In the genomic region with DNA sequence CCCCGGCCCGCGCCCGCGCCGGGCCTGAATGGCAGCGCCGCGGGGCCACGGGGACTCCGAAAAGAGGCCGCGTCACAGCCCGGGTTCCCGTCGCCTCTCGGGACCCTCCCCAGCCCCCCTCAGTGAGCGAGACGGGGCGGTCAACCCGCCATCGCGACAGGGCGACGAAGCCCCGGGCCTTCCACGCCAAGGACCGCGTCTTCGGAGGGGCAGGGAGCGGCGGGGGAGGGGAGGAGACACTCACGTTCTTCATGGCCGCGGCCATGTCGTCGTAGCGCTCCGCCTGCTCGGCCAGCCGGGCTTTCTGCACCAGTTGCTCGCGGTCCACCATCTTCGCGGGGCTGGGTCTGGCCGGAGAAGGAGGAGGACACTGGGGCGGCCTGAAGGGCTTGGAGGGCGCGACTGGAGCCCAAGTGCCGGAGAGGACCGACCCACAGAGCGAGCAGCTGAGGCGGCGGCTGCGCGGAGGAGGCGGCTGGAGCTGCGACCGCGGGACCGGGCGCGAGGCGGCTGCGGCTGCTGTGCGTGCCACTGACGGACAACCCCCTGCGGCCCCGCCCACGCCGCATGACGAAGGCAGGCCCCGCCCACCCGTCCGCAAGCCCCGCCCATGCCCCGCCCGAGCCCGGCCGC, we compare ENCODE assay signal across 1 cellular context.
TF ChIP-seq lines count a peak whose summit lies in the region.

Gene YWHAG, minus strand, starts transcription at position 514 of the 633 bp plus-strand sequence. Its CDS starts 183 bp downstream, at position 331.

TF ChIP-seq in HEK293, 187 proteins besides CTCF, POLR2A, EP300 and RAD21 (continued from another document and continues in another):
- peak; percentile 91 for TF ChIP-seq ZBTB26 (tag by site-specific recombination; optimal IDR thresholded peaks at IDR 0.05)
- peak; percentile 23; the same call in 1 of the 2 replicates for TF ChIP-seq ZNF792 (tag by site-specific recombination; IDR thresholded peaks at IDR 0.05)
- TF ChIP-seq, protein P1, sequence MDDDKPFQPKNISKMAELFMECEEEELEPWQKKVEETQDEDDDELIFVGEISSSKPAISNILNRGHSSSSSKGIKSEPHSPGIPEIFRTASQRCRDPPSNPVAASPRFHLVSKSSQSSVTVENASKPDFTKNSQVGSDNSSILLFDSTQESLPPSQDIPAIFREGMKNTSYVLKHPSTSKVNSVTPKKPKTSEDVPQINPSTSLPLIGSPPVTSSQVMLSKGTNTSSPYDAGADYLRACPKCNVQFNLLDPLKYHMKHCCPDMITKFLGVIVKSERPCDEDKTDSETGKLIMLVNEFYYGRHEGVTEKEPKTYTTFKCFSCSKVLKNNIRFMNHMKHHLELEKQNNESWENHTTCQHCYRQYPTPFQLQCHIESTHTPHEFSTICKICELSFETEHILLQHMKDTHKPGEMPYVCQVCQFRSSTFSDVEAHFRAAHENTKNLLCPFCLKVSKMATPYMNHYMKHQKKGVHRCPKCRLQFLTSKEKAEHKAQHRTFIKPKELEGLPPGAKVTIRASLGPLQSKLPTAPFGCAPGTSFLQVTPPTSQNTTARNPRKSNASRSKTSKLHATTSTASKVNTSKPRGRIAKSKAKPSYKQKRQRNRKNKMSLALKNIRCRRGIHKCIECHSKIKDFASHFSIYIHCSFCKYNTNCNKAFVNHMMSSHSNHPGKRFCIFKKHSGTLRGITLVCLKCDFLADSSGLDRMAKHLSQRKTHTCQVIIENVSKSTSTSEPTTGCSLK (tag by site-specific recombination; IDR thresholded peaks at IDR 0.05): no peak
- no peak for TF ChIP-seq ZNF341 (tag by site-specific recombination; IDR thresholded peaks at IDR 0.05; ENCODE audit: low read depth)
- 0 out of 2 replicates have a peak, but pooled peaks have one; percentile 16 for TF ChIP-seq ZNF280D (tag by site-specific recombination; IDR thresholded peaks at IDR 0.05)
- TF ChIP-seq, protein P2, sequence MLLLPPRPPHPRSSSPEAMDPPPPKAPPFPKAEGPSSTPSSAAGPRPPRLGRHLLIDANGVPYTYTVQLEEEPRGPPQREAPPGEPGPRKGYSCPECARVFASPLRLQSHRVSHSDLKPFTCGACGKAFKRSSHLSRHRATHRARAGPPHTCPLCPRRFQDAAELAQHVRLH (tag by site-specific recombination; IDR thresholded peaks at IDR 0.05): no peak
- TF ChIP-seq, protein P3, sequence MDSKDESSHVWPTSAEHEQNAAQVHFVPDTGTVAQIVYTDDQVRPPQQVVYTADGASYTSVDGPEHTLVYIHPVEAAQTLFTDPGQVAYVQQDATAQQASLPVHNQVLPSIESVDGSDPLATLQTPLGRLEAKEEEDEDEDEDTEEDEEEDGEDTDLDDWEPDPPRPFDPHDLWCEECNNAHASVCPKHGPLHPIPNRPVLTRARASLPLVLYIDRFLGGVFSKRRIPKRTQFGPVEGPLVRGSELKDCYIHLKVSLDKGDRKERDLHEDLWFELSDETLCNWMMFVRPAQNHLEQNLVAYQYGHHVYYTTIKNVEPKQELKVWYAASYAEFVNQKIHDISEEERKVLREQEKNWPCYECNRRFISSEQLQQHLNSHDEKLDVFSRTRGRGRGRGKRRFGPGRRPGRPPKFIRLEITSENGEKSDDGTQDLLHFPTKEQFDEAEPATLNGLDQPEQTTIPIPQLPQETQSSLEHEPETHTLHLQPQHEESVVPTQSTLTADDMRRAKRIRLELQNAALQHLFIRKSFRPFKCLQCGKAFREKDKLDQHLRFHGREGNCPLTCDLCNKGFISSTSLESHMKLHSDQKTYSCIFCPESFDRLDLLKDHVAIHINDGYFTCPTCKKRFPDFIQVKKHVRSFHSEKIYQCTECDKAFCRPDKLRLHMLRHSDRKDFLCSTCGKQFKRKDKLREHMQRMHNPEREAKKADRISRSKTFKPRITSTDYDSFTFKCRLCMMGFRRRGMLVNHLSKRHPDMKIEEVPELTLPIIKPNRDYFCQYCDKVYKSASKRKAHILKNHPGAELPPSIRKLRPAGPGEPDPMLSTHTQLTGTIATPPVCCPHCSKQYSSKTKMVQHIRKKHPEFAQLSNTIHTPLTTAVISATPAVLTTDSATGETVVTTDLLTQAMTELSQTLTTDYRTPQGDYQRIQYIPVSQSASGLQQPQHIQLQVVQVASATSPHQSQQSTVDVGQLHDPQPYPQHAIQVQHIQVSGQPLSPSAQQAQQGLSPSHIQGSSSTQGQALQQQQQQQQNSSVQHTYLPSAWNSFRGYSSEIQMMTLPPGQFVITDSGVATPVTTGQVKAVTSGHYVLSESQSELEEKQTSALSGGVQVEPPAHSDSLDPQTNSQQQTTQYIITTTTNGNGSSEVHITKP (tag by site-specific recombination; IDR thresholded peaks at IDR 0.05): no peak
- no peak for TF ChIP-seq ZNF423 (tag by site-specific recombination; IDR thresholded peaks at IDR 0.05)
- peak; percentile 81; the same call in 1 of the 2 replicates for TF ChIP-seq ZNF391 (tag by site-specific recombination; IDR thresholded peaks at IDR 0.05; ENCODE audit: borderline replicate concordance, low read depth)
- TF ChIP-seq ZNF664 (tag by site-specific recombination; IDR thresholded peaks at IDR 0.05): no peak
- TF ChIP-seq ZNF148 (tag by site-specific recombination; IDR thresholded peaks at IDR 0.05; ENCODE audit: borderline replicate concordance): no peak
- TF ChIP-seq, protein P4, sequence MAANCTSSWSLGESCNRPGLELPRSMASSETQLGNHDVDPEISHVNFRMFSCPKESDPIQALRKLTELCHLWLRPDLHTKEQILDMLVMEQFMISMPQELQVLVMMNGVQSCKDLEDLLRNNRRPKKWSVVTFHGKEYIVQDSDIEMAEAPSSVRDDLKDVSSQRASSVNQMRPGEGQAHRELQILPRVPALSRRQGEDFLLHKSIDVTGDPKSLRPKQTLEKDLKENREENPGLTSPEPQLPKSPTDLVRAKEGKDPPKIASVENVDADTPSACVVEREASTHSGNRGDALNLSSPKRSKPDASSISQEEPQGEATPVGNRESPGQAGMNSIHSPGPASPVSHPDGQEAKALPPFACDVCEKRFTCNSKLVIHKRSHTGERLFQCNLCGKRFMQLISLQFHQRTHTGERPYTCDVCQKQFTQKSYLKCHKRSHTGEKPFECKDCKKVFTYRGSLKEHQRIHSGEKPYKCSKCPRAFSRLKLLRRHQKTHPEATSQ (tag by site-specific recombination; IDR thresholded peaks at IDR 0.05): no peak
- no peak for TF ChIP-seq ZNF626 (tag by site-specific recombination; IDR thresholded peaks at IDR 0.05)
- no peak for TF ChIP-seq ZNF416 (tag by site-specific recombination; IDR thresholded peaks at IDR 0.05)
- TF ChIP-seq ZNF629 (tag by site-specific recombination; IDR thresholded peaks at IDR 0.05): peak; percentile 52; the same call in 1 of the 2 replicates
- TF ChIP-seq HIC1 (tag by site-specific recombination; IDR thresholded peaks at IDR 0.05): no peak
- no peak for TF ChIP-seq ZBTB1 (tag by site-specific recombination; IDR thresholded peaks at IDR 0.05)
- TF ChIP-seq, protein P5, sequence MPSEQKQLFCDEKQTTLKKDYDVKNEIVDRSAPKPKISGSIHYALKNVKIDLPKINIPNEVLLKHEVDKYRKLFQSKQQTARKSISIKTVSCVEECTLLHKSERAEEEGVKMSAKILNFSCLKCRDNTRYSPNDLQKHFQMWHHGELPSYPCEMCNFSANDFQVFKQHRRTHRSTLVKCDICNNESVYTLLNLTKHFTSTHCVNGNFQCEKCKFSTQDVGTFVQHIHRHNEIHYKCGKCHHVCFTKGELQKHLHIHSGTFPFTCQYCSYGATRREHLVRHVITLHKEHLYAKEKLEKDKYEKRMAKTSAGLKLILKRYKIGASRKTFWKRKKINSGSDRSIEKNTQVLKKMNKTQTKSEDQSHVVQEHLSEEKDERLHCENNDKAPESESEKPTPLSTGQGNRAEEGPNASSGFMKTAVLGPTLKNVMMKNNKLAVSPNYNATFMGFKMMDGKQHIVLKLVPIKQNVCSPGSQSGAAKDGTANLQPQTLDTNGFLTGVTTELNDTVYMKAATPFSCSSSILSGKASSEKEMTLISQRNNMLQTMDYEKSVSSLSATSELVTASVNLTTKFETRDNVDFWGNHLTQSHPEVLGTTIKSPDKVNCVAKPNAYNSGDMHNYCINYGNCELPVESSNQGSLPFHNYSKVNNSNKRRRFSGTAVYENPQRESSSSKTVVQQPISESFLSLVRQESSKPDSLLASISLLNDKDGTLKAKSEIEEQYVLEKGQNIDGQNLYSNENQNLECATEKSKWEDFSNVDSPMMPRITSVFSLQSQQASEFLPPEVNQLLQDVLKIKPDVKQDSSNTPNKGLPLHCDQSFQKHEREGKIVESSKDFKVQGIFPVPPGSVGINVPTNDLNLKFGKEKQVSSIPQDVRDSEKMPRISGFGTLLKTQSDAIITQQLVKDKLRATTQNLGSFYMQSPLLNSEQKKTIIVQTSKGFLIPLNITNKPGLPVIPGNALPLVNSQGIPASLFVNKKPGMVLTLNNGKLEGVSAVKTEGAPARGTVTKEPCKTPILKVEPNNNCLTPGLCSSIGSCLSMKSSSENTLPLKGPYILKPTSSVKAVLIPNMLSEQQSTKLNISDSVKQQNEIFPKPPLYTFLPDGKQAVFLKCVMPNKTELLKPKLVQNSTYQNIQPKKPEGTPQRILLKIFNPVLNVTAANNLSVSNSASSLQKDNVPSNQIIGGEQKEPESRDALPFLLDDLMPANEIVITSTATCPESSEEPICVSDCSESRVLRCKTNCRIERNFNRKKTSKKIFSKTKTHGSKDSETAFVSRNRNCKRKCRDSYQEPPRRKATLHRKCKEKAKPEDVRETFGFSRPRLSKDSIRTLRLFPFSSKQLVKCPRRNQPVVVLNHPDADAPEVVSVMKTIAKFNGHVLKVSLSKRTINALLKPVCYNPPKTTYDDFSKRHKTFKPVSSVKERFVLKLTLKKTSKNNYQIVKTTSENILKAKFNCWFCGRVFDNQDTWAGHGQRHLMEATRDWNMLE (tag by site-specific recombination; conservative IDR thresholded peaks at IDR 0.05; ENCODE audit: low read depth): no peak
- TF ChIP-seq, protein P6, sequence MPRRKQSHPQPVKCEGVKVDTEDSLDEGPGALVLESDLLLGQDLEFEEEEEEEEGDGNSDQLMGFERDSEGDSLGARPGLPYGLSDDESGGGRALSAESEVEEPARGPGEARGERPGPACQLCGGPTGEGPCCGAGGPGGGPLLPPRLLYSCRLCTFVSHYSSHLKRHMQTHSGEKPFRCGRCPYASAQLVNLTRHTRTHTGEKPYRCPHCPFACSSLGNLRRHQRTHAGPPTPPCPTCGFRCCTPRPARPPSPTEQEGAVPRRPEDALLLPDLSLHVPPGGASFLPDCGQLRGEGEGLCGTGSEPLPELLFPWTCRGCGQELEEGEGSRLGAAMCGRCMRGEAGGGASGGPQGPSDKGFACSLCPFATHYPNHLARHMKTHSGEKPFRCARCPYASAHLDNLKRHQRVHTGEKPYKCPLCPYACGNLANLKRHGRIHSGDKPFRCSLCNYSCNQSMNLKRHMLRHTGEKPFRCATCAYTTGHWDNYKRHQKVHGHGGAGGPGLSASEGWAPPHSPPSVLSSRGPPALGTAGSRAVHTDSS (tag by site-specific recombination; IDR thresholded peaks at IDR 0.05): no peak
- TF ChIP-seq ZNF16 (tag by site-specific recombination; IDR thresholded peaks at IDR 0.05; ENCODE audit: low read depth): no peak
- peak; percentile 78 for TF ChIP-seq YY2 (tag by site-specific recombination; IDR thresholded peaks at IDR 0.05)
- no peak for TF ChIP-seq ZNF133 (tag by site-specific recombination; IDR thresholded peaks at IDR 0.05)
